Comparison of ENCODE assay signal across 20 cellular contexts in the genomic region with DNA sequence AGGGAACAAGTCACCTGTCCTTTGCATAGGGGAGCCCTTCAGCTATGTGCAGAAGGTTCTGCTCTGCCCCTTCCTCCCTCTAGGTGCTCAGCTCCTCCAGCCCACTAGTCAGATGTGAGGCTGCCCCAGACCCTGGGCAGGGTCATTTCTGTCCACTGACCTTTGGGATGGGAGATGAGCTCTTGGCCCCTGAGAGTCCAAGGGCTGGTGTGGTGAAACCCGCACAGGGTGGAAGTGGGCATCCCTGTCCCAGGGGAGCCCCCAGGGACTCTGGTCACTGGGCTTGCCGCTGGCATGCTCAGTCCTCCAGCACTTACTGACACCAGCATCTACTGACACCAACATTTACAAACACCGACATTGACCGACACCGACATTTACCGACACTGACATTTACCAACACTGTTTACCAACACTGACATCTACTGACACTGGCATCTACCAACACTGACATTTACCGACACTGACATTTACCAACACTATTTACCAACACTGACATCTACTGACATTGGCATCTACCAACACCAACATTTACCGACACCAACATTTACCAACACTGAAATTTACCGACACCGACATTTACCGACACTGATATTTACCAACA.
"Had no signal": no experiment of that assay in that cellular context is flagged by ENCODE, and none has a peak within 500 bp of the region (broad histone marks: within the 10 kb centered on the region; RNA-seq: fewer than 3 reads in every experiment).

No MANE protein-coding gene starts in this region.

- H3K4me3 Mint-ChIP-seq: activated CD4-positive, alpha-beta memory T cell treated with anti-CD3 and anti-CD28 coated beads, Interleukin-2, amount 10 ng/mL, durations not matched to agents 7 days and 5 days; activated naive CD4-positive, alpha-beta T cell treated with anti-CD3 and anti-CD28 coated beads for 36 hours; activated naive CD8-positive, alpha-beta T cell; activated T-helper 17 cell treated with anti-CD3 and anti-CD28 coated beads, Interleukin-2, amount 50 U/mL, for 72 hours had no signal

- H3K4me1 Mint-ChIP-seq: activated T-helper 17 cell treated with anti-CD3 and anti-CD28 coated beads, Interleukin-2, amount 50 U/mL, for 72 hours had no signal

- H3K27ac Mint-ChIP-seq: activated CD4-positive, alpha-beta memory T cell treated with anti-CD3 and anti-CD28 coated beads, Interleukin-2, amount 10 ng/mL, durations not matched to agents 7 days and 5 days; activated naive CD4-positive, alpha-beta T cell treated with anti-CD3 and anti-CD28 coated beads for 36 hours; activated naive CD8-positive, alpha-beta T cell; activated T-helper 17 cell treated with anti-CD3 and anti-CD28 coated beads, Interleukin-2, amount 50 U/mL, for 72 hours had no signal

- DNase-seq: activated CD4-positive, alpha-beta memory T cell treated with anti-CD3 and anti-CD28 coated beads, Interleukin-2, amount 10 ng/mL, durations not matched to agents 7 days and 5 days; activated CD4-positive, alpha-beta T cell treated with anti-CD3 and anti-CD28 coated beads, Interleukin-2, amount 50 U/mL, for 1 hour; activated CD4-positive, CD25-positive, alpha-beta regulatory T cell; activated gamma-delta T cell; activated naive CD4-positive, alpha-beta T cell treated with anti-CD3 and anti-CD28 coated beads for 36 hours; activated T-cell treated with anti-CD3 and anti-CD28 coated beads for 4 hours; activated T-cell treated with anti-CD3 and anti-CD28 coated beads, Interleukin-2, amount 50 U/mL, for 48 hours; caudate nucleus; MM.1S; NCI-H1105; NCI-H1436; NCI-H1694 treated with DMSO at 0.1 percent for 48 hours; NCI-H2029 treated with DMSO at 0.1 percent for 48 hours; NCI-H345; NCI-H510A; NK-92 treated with Interleukin-12 subunit alpha and Interleukin-12 subunit beta, amount 100 ng/mL, for 24 hours; SIG-M5; T-helper 1 cell had no signal

- H3K36me3 Mint-ChIP-seq: activated naive CD8-positive, alpha-beta T cell had no signal

- H3K27me3 Mint-ChIP-seq: activated CD4-positive, alpha-beta memory T cell treated with anti-CD3 and anti-CD28 coated beads, Interleukin-2, amount 10 ng/mL, durations not matched to agents 7 days and 5 days; activated naive CD8-positive, alpha-beta T cell; activated T-helper 17 cell treated with anti-CD3 and anti-CD28 coated beads, Interleukin-2, amount 50 U/mL, for 72 hours had no signal

- H3K9me3 Mint-ChIP-seq: activated CD4-positive, alpha-beta memory T cell treated with anti-CD3 and anti-CD28 coated beads, Interleukin-2, amount 10 ng/mL, durations not matched to agents 7 days and 5 days; activated naive CD4-positive, alpha-beta T cell treated with anti-CD3 and anti-CD28 coated beads for 36 hours; activated T-helper 17 cell treated with anti-CD3 and anti-CD28 coated beads, Interleukin-2, amount 50 U/mL, for 72 hours had no signal

- ATAC-seq: activated T-helper 17 cell treated with anti-CD3 and anti-CD28 coated beads, Interleukin-2, amount 50 U/mL, for 72 hours had no signal
